Comparison of ENCODE assay signal across 15 cellular contexts in the genomic region with DNA sequence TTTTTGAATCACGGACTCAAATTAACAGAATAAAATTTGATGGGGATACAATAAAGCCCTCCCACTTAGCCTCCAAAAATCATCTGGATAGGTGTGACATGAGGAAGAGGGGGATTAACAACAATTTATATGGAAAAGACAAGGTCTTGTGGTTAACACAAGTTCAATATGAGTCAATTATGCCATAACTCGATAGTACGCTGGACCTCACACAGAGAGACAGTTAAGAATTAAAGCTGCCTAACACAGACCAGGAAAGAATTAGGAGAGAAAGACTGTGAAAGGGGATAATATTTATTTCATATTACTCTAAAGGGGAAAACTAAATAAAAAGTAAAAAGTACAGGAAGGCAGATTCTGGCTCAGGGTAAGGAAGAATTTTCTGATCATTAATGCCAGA.
A peak's percentile ranks its signal among the peaks of the same experiment; 100 is the strongest.
DNase-seq lines count a peak whose midpoint lies in the region; ATAC-seq and TF ChIP-seq lines count a peak whose summit lies in the region.
"Had no signal": no experiment of that assay in that cellular context is flagged by ENCODE, and none has a peak within 500 bp of the region (broad histone marks: within the 10 kb centered on the region; RNA-seq: fewer than 3 reads in every experiment).

No MANE protein-coding gene starts in this region.

- peaks cover 29% of the 10 kb centered on the region for H3K4me1 Mint-ChIP-seq in endothelial cell (ENCODE audit: unreplicated experiment)
- H3K4me1 Mint-ChIP-seq: B cell had no signal

- 69% methylated on average over 3 of the region's 3 CpGs for WGBS in hepatocyte (ENCODE audit: low lambda C conversion rate, missing lambda C conversion rate)

- no peak overlapping the region for H3K4me3 Mint-ChIP-seq in endothelial cell (ENCODE audit: unreplicated experiment)
- H3K4me3 Mint-ChIP-seq: B cell; CD8-positive, alpha-beta T cell had no signal

- H3K4me1 ChIP-seq in SJCRH30 (peaks cover 8% of the 10 kb centered on the region), osteoblast (ENCODE audit: insufficient read depth, low read length) (peaks cover 5% of the 10 kb centered on the region), hepatocyte (ENCODE audit: insufficient read depth) (no peaks in the 10 kb centered on the region)
- H3K4me1 ChIP-seq: BLaER1 treated with 17β-estradiol and CSF1 and Interleukin-3, amounts not matched to agents 10 nM and 100 nM had no signal

- H4K20me1 ChIP-seq in osteoblast (ENCODE audit: insufficient read depth, low read length) (no peaks in the 10 kb centered on the region), hepatocyte (ENCODE audit: insufficient read depth, poor library complexity, severe bottlenecking) (no peaks in the 10 kb centered on the region)
- H4K20me1 ChIP-seq: BLaER1 treated with 17β-estradiol and CSF1 and Interleukin-3, amounts not matched to agents 10 nM and 100 nM had no signal

- H3K9me3 ChIP-seq in SJCRH30 (replicated peaks) (no peaks in the 10 kb centered on the region; the same call in 1 of the 2 replicates), osteoblast (ENCODE audit: low read depth, low read length) (no peaks in the 10 kb centered on the region), hepatocyte (ENCODE audit: low read depth) (no peaks in the 10 kb centered on the region)
- H3K9me3 ChIP-seq: BLaER1 treated with 17β-estradiol and CSF1 and Interleukin-3, amounts not matched to agents 10 nM and 100 nM; HAP-1 had no signal

- no peak overlapping the region for H2AFZ ChIP-seq in osteoblast (ENCODE audit: low read length)
- H2AFZ ChIP-seq in hepatocyte, result no peak overlapping the region

- peak overlapping the region; percentile 88 for H3K27ac Mint-ChIP-seq in endothelial cell (ENCODE audit: unreplicated experiment)
- H3K27ac Mint-ChIP-seq: B cell; CD8-positive, alpha-beta T cell had no signal

- H3K4me3 ChIP-seq in SJCRH30, result peak overlapping the region; percentile 53
- no peak overlapping the region for H3K4me3 ChIP-seq in osteoblast (ENCODE audit: insufficient read depth, low read length)
- no peak overlapping the region for H3K4me3 ChIP-seq in hepatocyte
- H3K4me3 ChIP-seq: BLaER1 treated with 17β-estradiol and CSF1 and Interleukin-3, amounts not matched to agents 10 nM and 100 nM; HAP-1 had no signal

- H3K36me3 ChIP-seq in SJCRH30, result no peaks in the 10 kb centered on the region
- no peaks in the 10 kb centered on the region for H3K36me3 ChIP-seq in osteoblast (ENCODE audit: insufficient read depth, low read length)
- no peaks in the 10 kb centered on the region for H3K36me3 ChIP-seq in hepatocyte (replicated peaks; ENCODE audit: insufficient read depth, low read depth)
- H3K36me3 ChIP-seq: BLaER1 treated with 17β-estradiol and CSF1 and Interleukin-3, amounts not matched to agents 10 nM and 100 nM; HAP-1 had no signal

- H3K27me3 ChIP-seq in SJCRH30 (no peaks in the 10 kb centered on the region), osteoblast (ENCODE audit: insufficient read depth, low read length) (no peaks in the 10 kb centered on the region), hepatocyte (no peaks in the 10 kb centered on the region)
- H3K27me3 ChIP-seq: BLaER1 treated with 17β-estradiol and CSF1 and Interleukin-3, amounts not matched to agents 10 nM and 100 nM had no signal

- ATAC-seq in HG03095 (IDR thresholded peaks at IDR 0.05; ENCODE audit: unreplicated experiment), result no peak
- ATAC-seq: CD8-positive, alpha-beta T cell had no signal

- TF ChIP-seq CTCF in endothelial cell (IDR thresholded peaks at IDR 0.05; ENCODE audit: unreplicated experiment) (no peak), osteoblast (IDR thresholded peaks at IDR 0.05; ENCODE audit: extremely low read depth, low read depth, low read length) (no peak), hepatocyte (IDR thresholded peaks at IDR 0.05; ENCODE audit: poor library complexity) (no peak)

- H3K36me3 Mint-ChIP-seq in endothelial cell (ENCODE audit: low read depth, unreplicated experiment), result no peaks in the 10 kb centered on the region
- H3K36me3 Mint-ChIP-seq: CD8-positive, alpha-beta T cell had no signal

- peak; percentile 17 to 69 for DNase-seq in SJCRH30
- no peak for DNase-seq in endothelial cell (ENCODE audit: low spot score)
- DNase-seq in osteoblast (ENCODE audit: insufficient read length, low spot score, missing footprints), result no peak
- no peak for DNase-seq in 8988T
- no peak for DNase-seq in hepatocyte (ENCODE audit: low spot score)
- DNase-seq: Calu3; CD8-positive, alpha-beta T cell; DMS79 treated with DMSO at 0.1 percent for 48 hours; GF-D8; GOT3 had no signal

- H3K9me2 ChIP-seq in hepatocyte (replicated peaks; ENCODE audit: insufficient read depth), result no peaks in the 10 kb centered on the region

- H3K9me3 Mint-ChIP-seq in endothelial cell (ENCODE audit: unreplicated experiment), result no peaks in the 10 kb centered on the region

- no peaks in the 10 kb centered on the region for H3K79me2 ChIP-seq in osteoblast (ENCODE audit: insufficient read depth, low read length)
- no peaks in the 10 kb centered on the region for H3K79me2 ChIP-seq in hepatocyte

- H3K27ac ChIP-seq in SJCRH30, result peak overlapping the region; percentile 80
- H3K27ac ChIP-seq in osteoblast (ENCODE audit: low read depth, low read length), result peak overlapping the region; percentile 26
- H3K27ac ChIP-seq in hepatocyte, result no peak overlapping the region
- H3K27ac ChIP-seq: BLaER1 treated with 17β-estradiol and CSF1 and Interleukin-3, amounts not matched to agents 10 nM and 100 nM; HL-60 had no signal

- H3K27me3 Mint-ChIP-seq in endothelial cell (ENCODE audit: unreplicated experiment), result no peaks in the 10 kb centered on the region

- H3K4me2 ChIP-seq in osteoblast (ENCODE audit: insufficient read depth, low read length), result peak overlapping the region; percentile 50
- H3K4me2 ChIP-seq in hepatocyte, result no peak overlapping the region
- H3K4me2 ChIP-seq: BLaER1 treated with 17β-estradiol and CSF1 and Interleukin-3, amounts not matched to agents 10 nM and 100 nM had no signal

Comparison
In these comparisons a context has a peak if more than half of its experiments do, and no peak if none do; other contexts are left out.
1. DNase-seq: peak in SJCRH30 (2 of 2); none in endothelial cell (single experiment), osteoblast (single experiment), 8988T (single experiment) and hepatocyte (single experiment).